ENCODE assay signal across 12 cellular contexts in genomic region chr1:166170075-166170474, GRCh38.
DNase-seq lines count a peak whose midpoint lies in the region; ATAC-seq and TF ChIP-seq lines count a peak whose summit lies in the region.
"Had no signal": no experiment of that assay in that cellular context is flagged by ENCODE, and none has a peak within 500 bp of the region (broad histone marks: within the 10 kb centered on the region; RNA-seq: fewer than 3 reads in every experiment).

No MANE protein-coding gene starts in this region.

- H3K4me3 ChIP-seq in GM12865 (ENCODE audit: low read depth, low read length), result no peak overlapping the region
- H3K4me3 ChIP-seq: BLaER1 had no signal

- DNase-seq in GM12865 (ENCODE audit: low read depth) (peak; percentile 85), DMS79 treated with DMSO at 0.1 percent for 48 hours (lab: John Stamatoyannopoulos, UW) (no peak), DMS79 (lab: John Stamatoyannopoulos, UW) (no peak)
- no peak for DNase-seq in NK-92 treated with Interleukin-12 subunit alpha and Interleukin-12 subunit beta, amount 100 ng/mL, for 24 hours (lab: John Stamatoyannopoulos, UW)
- DNase-seq: dermis blood vessel endothelial cell, midbrain, NCI-H526 had no signal

- ATAC-seq in GM19035 (IDR thresholded peaks at IDR 0.05; ENCODE audit: unreplicated experiment) (peak; percentile 55), HG02623 (IDR thresholded peaks at IDR 0.05; ENCODE audit: unreplicated experiment) (peak; percentile 54), HG03457 (IDR thresholded peaks at IDR 0.05; ENCODE audit: unreplicated experiment) (peak; percentile 71), HG03139 (IDR thresholded peaks at IDR 0.05; ENCODE audit: unreplicated experiment) (no peak)

- TF ChIP-seq CTCF in GM12865 (IDR thresholded peaks at IDR 0.05; ENCODE audit: insufficient read depth, low read depth, low read length, missing control alignments), result no peak
